Comparison of ENCODE assay signal across 9 cellular contexts in genomic region chr16:49608801-49609200, GRCh38.
DNase-seq lines count a peak whose midpoint lies in the region; ATAC-seq and TF ChIP-seq lines count a peak whose summit lies in the region.
"Had no signal": no experiment of that assay in that cellular context is flagged by ENCODE, and none has a peak within 500 bp of the region (broad histone marks: within the 10 kb centered on the region; RNA-seq: fewer than 3 reads in every experiment).

No MANE protein-coding gene starts in this region.

- no peaks in the 10 kb centered on the region for H3K9me3 Mint-ChIP-seq in activated CD8-positive, alpha-beta T cell treated with anti-CD3 and anti-CD28 coated beads for 36 hours

- H3K4me3 ChIP-seq in GM06990 (replicated peaks; ENCODE audit: low read depth, low read length) = no peak overlapping the region

- H3K36me3 Mint-ChIP-seq in activated CD8-positive, alpha-beta T cell treated with anti-CD3 and anti-CD28 coated beads for 36 hours (ENCODE audit: low read depth) = no peaks in the 10 kb centered on the region

- POLR2A ChIA-PET in activated CD8-positive, alpha-beta T cell treated with anti-CD3 and anti-CD28 coated beads for 36 hours (lab: Charles Lee) = no interaction called here

- no peaks in the 10 kb centered on the region for H3K27me3 ChIP-seq in GM06990 (replicated peaks; ENCODE audit: control insufficient read depth, insufficient read depth, low read length)

- H3K36me3 ChIP-seq in GM06990 (ENCODE audit: control insufficient read depth, insufficient read depth, low read length) = no peaks in the 10 kb centered on the region

- no peak overlapping the region for H3K4me3 Mint-ChIP-seq in activated CD8-positive, alpha-beta T cell treated with anti-CD3 and anti-CD28 coated beads for 36 hours

- intact Hi-C loops in Right ventricle myocardium superior (cut with DNase I) = no loop called here
- intact Hi-C loops in sciatic nerve (cut with DNase I) = no loop called here
- intact Hi-C loops in activated CD8-positive, alpha-beta T cell treated with anti-CD3 and anti-CD28 coated beads for 36 hours (cut with micrococcal nuclease) = no loop called here

- no peak overlapping the region for H3K27ac Mint-ChIP-seq in activated CD8-positive, alpha-beta T cell treated with anti-CD3 and anti-CD28 coated beads for 36 hours

- peak; percentile 54 for TF ChIP-seq CTCF in GM06990 (IDR thresholded peaks at IDR 0.05; ENCODE audit: insufficient read depth, low read length, poor library complexity, severe bottlenecking)
- no peak for TF ChIP-seq CTCF in activated CD8-positive, alpha-beta T cell treated with anti-CD3 and anti-CD28 coated beads for 36 hours (IDR thresholded peaks at IDR 0.05)

- DNase-seq in GM06990 (ENCODE audit: extremely low read depth, insufficient read length) (no peak), RPMI8226 (peak; percentile 34), Right ventricle myocardium superior (no peak), sciatic nerve (ENCODE audit: low spot score) (no peak), GDM1 (lab: John Stamatoyannopoulos, UW) (no peak), NCI-H2171 treated with DMSO at 0.1 percent for 48 hours (lab: John Stamatoyannopoulos, UW) (no peak), NCI-H2171 (lab: John Stamatoyannopoulos, UW) (no peak)
- DNase-seq in activated CD8-positive, alpha-beta T cell treated with anti-CD3 and anti-CD28 coated beads for 36 hours = no peak
- DNase-seq: MM.1S had no signal

- H3K27me3 Mint-ChIP-seq in activated CD8-positive, alpha-beta T cell treated with anti-CD3 and anti-CD28 coated beads for 36 hours = peaks cover 6% of the 10 kb centered on the region

- no peaks in the 10 kb centered on the region for H3K4me1 Mint-ChIP-seq in activated CD8-positive, alpha-beta T cell treated with anti-CD3 and anti-CD28 coated beads for 36 hours (ENCODE audit: low read depth)

- CTCF ChIA-PET in activated CD8-positive, alpha-beta T cell treated with anti-CD3 and anti-CD28 coated beads for 36 hours (lab: Charles Lee) = no interaction called here

- ATAC-seq in Right ventricle myocardium superior (ENCODE audit: poor library complexity) = peak; percentile 73
- ATAC-seq in sciatic nerve = peak; percentile 96
- ATAC-seq in activated CD8-positive, alpha-beta T cell treated with anti-CD3 and anti-CD28 coated beads for 36 hours = no peak
